ENCODE assay signal across 15 cellular contexts in genomic region chr12:74801625-74802024, GRCh38.
"Had no signal": no experiment of that assay in that cellular context is flagged by ENCODE, and none has a peak within 500 bp of the region (broad histone marks: within the 10 kb centered on the region; RNA-seq: fewer than 3 reads in every experiment).

No MANE protein-coding gene starts in this region.

- H3K27ac ChIP-seq: gastrocnemius medialis, heart right ventricle, pancreas, skin epidermis, stomach, thyroid gland had no signal

- FAIRE-seq: pancreas, urothelium cell line had no signal

- H3K9me3 ChIP-seq: gastrocnemius medialis, heart right ventricle, pancreas, stomach, thyroid gland had no signal

- H3K4me3 Mint-ChIP-seq: brain had no signal

- DNase-seq: activated CD4-positive, CD25-positive, alpha-beta regulatory T cell; activated naive CD4-positive, alpha-beta T cell treated with anti-CD3 and anti-CD28 coated beads, Interleukin-2, amount 50 U/mL, for 16 hours; amygdala; cerebellar nuclear complex; gastrocnemius medialis; heart right ventricle; kidney; pancreas; retina; stomach; T-helper 2 cell; thyroid gland had no signal

- H3K27ac Mint-ChIP-seq: brain had no signal

- ATAC-seq: gastrocnemius medialis, heart right ventricle, pancreas had no signal

- H3K4me1 ChIP-seq: heart right ventricle, pancreas, stomach, thyroid gland had no signal

- H3K36me3 Mint-ChIP-seq: brain had no signal

- H3K4me1 Mint-ChIP-seq: brain had no signal

- H3K27me3 Mint-ChIP-seq: brain had no signal

- H3K9me3 Mint-ChIP-seq: brain had no signal

- H3K4me3 ChIP-seq: gastrocnemius medialis, heart right ventricle, pancreas, skin epidermis, stomach, thyroid gland had no signal

- H3K27me3 ChIP-seq: gastrocnemius medialis, heart right ventricle, pancreas, stomach, thyroid gland had no signal

- H3K36me3 ChIP-seq: gastrocnemius medialis, heart right ventricle, pancreas, stomach, thyroid gland had no signal
